Comparison of ENCODE assay signal across 19 cellular contexts in the genomic region with DNA sequence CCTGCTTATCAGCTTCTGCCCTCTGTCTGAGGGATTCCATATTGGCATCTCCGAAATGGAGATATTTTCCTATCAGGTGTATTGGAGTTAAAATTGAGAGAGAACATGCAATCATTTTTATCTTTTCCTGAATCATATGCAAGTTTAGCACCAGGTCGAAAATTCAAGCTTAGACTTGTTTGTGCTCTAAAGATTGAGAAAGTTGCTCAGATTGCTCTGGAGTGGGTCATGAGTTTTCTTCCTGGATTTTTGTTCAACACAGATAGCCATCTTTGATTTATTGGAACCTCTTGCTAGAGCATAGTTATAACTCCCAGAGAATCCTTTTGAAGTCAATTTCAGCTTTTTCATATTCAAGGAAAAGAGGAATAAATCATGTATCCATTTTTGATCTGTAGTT.
A peak's percentile ranks its signal among the peaks of the same experiment; 100 is the strongest.
DNase-seq lines count a peak whose midpoint lies in the region; ATAC-seq and TF ChIP-seq lines count a peak whose summit lies in the region.
"Had no signal": no experiment of that assay in that cellular context is flagged by ENCODE, and none has a peak within 500 bp of the region (broad histone marks: within the 10 kb centered on the region; RNA-seq: fewer than 3 reads in every experiment).

No MANE protein-coding gene starts in this region.

- H3K27me3 Mint-ChIP-seq in WTC11 (ENCODE audit: low read depth) (no peaks in the 10 kb centered on the region; the same call in 1 of the 2 replicates), progenitor cell of endocrine pancreas (no peaks in the 10 kb centered on the region)

- H3K4me3 Mint-ChIP-seq in WTC11 = no peak overlapping the region
- no peak overlapping the region for H3K4me3 Mint-ChIP-seq in progenitor cell of endocrine pancreas (ENCODE audit: low read depth)
- H3K4me3 Mint-ChIP-seq: CD8-positive, alpha-beta memory T cell had no signal

- ATAC-seq in WTC11 (no peak), foreskin keratinocyte (peak; percentile 44)
- ATAC-seq: K562 had no signal

- CTCF ChIA-PET in WTC11 (lab: Charles Lee) = interaction anchor here (1.2 kb wide), 1 partner anchor 373 kb away, joined by 4 read pairs; the partner anchor contains the start of gene FLRT3

- TF ChIP-seq CTCF in WTC11 (IDR thresholded peaks at IDR 0.05) (no peak), foreskin keratinocyte (conservative IDR thresholded peaks at IDR 0.05) (peak; percentile 21), progenitor cell of endocrine pancreas (IDR thresholded peaks at IDR 0.05; ENCODE audit: unreplicated experiment) (no peak), GM10266 (IDR thresholded peaks at IDR 0.05; ENCODE audit: control insufficient read depth, insufficient read depth, low read depth, missing control alignments) (no peak)

- H3K9me3 Mint-ChIP-seq in WTC11 = peaks cover 7% of the 10 kb centered on the region
- peaks cover 4% of the 10 kb centered on the region for H3K9me3 Mint-ChIP-seq in progenitor cell of endocrine pancreas (ENCODE audit: low read depth)

- POLR2A ChIA-PET in WTC11 (lab: Charles Lee) = no interaction called here

- peaks cover 25% of the 10 kb centered on the region for H3K4me1 ChIP-seq in foreskin keratinocyte

- DNase-seq in HPDE6-E6E7 (ENCODE audit: extremely low spot score) (peak; percentile 27), WTC11 (ENCODE audit: low spot score) (no peak), foreskin keratinocyte (peak; percentile 54 to 82), progenitor cell of endocrine pancreas (ENCODE audit: low spot score, unreplicated experiment) (no peak), GM03348 (ENCODE audit: low spot score) (no peak), pons (ENCODE audit: low spot score) (no peak), GM10266 (ENCODE audit: extremely low spot score) (no peak)
- DNase-seq: C1 segment of cervical spinal cord; CD8-positive, alpha-beta memory T cell; H7; NCI-H1694 treated with DMSO at 0.1 percent for 48 hours; NCI-H2107; NCI-H2227 treated with DMSO at 0.1 percent for 48 hours; NCI-H510A treated with DMSO at 0.1 percent for 48 hours; NCI-H82; OCI-M1; SHP77 treated with DMSO at 0.1 percent for 48 hours had no signal

- peaks cover 70% of the 10 kb centered on the region for H3K4me1 Mint-ChIP-seq in WTC11
- H3K4me1 Mint-ChIP-seq in progenitor cell of endocrine pancreas (ENCODE audit: low read depth) = peaks cover 43% of the 10 kb centered on the region
- H3K4me1 Mint-ChIP-seq: CD8-positive, alpha-beta memory T cell had no signal

- no peaks in the 10 kb centered on the region; the same call in 1 of the 2 replicates for H3K36me3 Mint-ChIP-seq in WTC11
- no peaks in the 10 kb centered on the region for H3K36me3 Mint-ChIP-seq in progenitor cell of endocrine pancreas (ENCODE audit: insufficient read depth)
- H3K36me3 Mint-ChIP-seq: CD8-positive, alpha-beta memory T cell had no signal

- H3K27me3 ChIP-seq in foreskin keratinocyte = no peaks in the 10 kb centered on the region

- H3K27ac ChIP-seq in foreskin keratinocyte = peak overlapping the region; percentile 22
- H3K27ac ChIP-seq: HL-60 had no signal

- peak overlapping the region; percentile 13; the same call in 1 of the 2 replicates for H3K27ac Mint-ChIP-seq in WTC11
- H3K27ac Mint-ChIP-seq in progenitor cell of endocrine pancreas = peak overlapping the region; percentile 31
- H3K27ac Mint-ChIP-seq: CD8-positive, alpha-beta memory T cell had no signal

TF ChIP-seq in WTC11, 78 proteins besides CTCF, POLR2A, EP300 and RAD21:
- no peak for TF ChIP-seq GABPB1 (CRISPR knock-in tag; IDR thresholded peaks at IDR 0.05)
- no peak for TF ChIP-seq E2F4 (CRISPR knock-in tag; IDR thresholded peaks at IDR 0.05; ENCODE audit: borderline replicate concordance, low read depth)
- TF ChIP-seq ZBTB21 (CRISPR knock-in tag; IDR thresholded peaks at IDR 0.05; ENCODE audit: borderline replicate concordance) = no peak
- TF ChIP-seq, protein P1, sequence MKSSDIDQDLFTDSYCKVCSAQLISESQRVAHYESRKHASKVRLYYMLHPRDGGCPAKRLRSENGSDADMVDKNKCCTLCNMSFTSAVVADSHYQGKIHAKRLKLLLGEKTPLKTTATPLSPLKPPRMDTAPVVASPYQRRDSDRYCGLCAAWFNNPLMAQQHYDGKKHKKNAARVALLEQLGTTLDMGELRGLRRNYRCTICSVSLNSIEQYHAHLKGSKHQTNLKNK (CRISPR knock-in tag; IDR thresholded peaks at IDR 0.05) = no peak
- no peak for TF ChIP-seq NFYB (CRISPR knock-in tag; conservative IDR thresholded peaks at IDR 0.05; ENCODE audit: low read depth)
- TF ChIP-seq, protein P2, sequence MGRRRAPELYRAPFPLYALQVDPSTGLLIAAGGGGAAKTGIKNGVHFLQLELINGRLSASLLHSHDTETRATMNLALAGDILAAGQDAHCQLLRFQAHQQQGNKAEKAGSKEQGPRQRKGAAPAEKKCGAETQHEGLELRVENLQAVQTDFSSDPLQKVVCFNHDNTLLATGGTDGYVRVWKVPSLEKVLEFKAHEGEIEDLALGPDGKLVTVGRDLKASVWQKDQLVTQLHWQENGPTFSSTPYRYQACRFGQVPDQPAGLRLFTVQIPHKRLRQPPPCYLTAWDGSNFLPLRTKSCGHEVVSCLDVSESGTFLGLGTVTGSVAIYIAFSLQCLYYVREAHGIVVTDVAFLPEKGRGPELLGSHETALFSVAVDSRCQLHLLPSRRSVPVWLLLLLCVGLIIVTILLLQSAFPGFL (CRISPR knock-in tag; IDR thresholded peaks at IDR 0.05; ENCODE audit: borderline replicate concordance) = no peak
- no peak for TF ChIP-seq KAT7 (CRISPR knock-in tag; IDR thresholded peaks at IDR 0.05; ENCODE audit: borderline replicate concordance)

Comparison
In these comparisons a context has a peak if more than half of its experiments do, and no peak if none do; other contexts are left out.
1. DNase-seq: peak in HPDE6-E6E7 (single experiment) and foreskin keratinocyte (2 of 2); none in WTC11 (single experiment), progenitor cell of endocrine pancreas (single experiment), GM03348 (single experiment), pons (single experiment) and GM10266 (single experiment).